11 cellular contexts compared by ENCODE assay signal in genomic region chr3:116734243-116734642, GRCh38. TPM values are rescaled to one million over a fixed set of nuclear protein-coding genes. Genes with fewer than 3 reads are reported as not detected.
"Had no signal": no experiment of that assay in that cellular context is flagged by ENCODE, and none has a peak within 500 bp of the region (broad histone marks: within the 10 kb centered on the region; RNA-seq: fewer than 3 reads in every experiment).

No MANE protein-coding gene starts in this region.

- H3K27ac Mint-ChIP-seq: HFFc6, IgD-negative memory B cell had no signal

- ATAC-seq: HCT116, HepG2 had no signal

- H3K4me1 ChIP-seq: HAP-1 had no signal

- FAIRE-seq: HepG2 had no signal

- H3K4me1 Mint-ChIP-seq: IgD-negative memory B cell had no signal

- H3K9me3 ChIP-seq: HAP-1 had no signal

- H3K36me3 Mint-ChIP-seq: IgD-negative memory B cell had no signal

- DNase-seq: GM23248, GOT3, H7, HFFc6 had no signal

- H3K4me3 ChIP-seq: GM23248, HAP-1 had no signal

- H3K27ac ChIP-seq: GM23248, HL-60 had no signal

- H3K36me3 ChIP-seq: HAP-1 had no signal

- H3K4me3 Mint-ChIP-seq: HFFc6, IgD-negative memory B cell had no signal

- H3K27me3 Mint-ChIP-seq: IgD-negative memory B cell had no signal

RNA-seq across cellular contexts. Expression of gene TUSC7, which starts 24.7 kb away (rescaled TPM):
- total RNA-seq: GM23248, H4, H7, HepG2, HFFc6, HT1080 had no signal
- polyA plus RNA-seq: HepG2, IgD-negative memory B cell had no signal
